In genomic region chr3:182730675-182731042, GRCh38 we compare ENCODE assay signal across 13 cellular contexts.
DNase-seq lines count a peak whose midpoint lies in the region; ATAC-seq and TF ChIP-seq lines count a peak whose summit lies in the region.
"Had no signal": no experiment of that assay in that cellular context is flagged by ENCODE, and none has a peak within 500 bp of the region (broad histone marks: within the 10 kb centered on the region; RNA-seq: fewer than 3 reads in every experiment).

No MANE protein-coding gene starts in this region.

- CTCF ChIA-PET in CD4-positive, alpha-beta memory T cell (lab: Charles Lee; ENCODE audit: partially characterized antibody) = no interaction called here

- POLR2A ChIA-PET in CD4-positive, alpha-beta memory T cell (lab: Charles Lee; ENCODE audit: partially characterized antibody) = no interaction called here

- H3K4me1 ChIP-seq in left lung = no peaks in the 10 kb centered on the region
- H3K4me1 ChIP-seq in CD4-positive, alpha-beta memory T cell (ENCODE audit: insufficient read depth, low read length) = no peaks in the 10 kb centered on the region

- no peak overlapping the region for H3K4me3 Mint-ChIP-seq in CD4-positive, alpha-beta memory T cell

- peaks cover 0 to 3% of the 10 kb centered on the region in 2 donors for H3K27me3 ChIP-seq in left lung
- H3K27me3 ChIP-seq in CD4-positive, alpha-beta memory T cell (ENCODE audit: insufficient read depth, low read length) = no peaks in the 10 kb centered on the region
- H3K27me3 ChIP-seq: dorsolateral prefrontal cortex had no signal

- intact Hi-C loops in left lung (cut with DNase I) = no loop called here
- intact Hi-C loops in left cardiac atrium (cut with DNase I) = no loop called here
- intact Hi-C loops in CD4-positive, alpha-beta memory T cell (cut with micrococcal nuclease) = no loop called here

- no peak overlapping the region for H3K27ac Mint-ChIP-seq in CD4-positive, alpha-beta memory T cell

- H3K36me3 ChIP-seq in left lung = no peaks in the 10 kb centered on the region
- no peaks in the 10 kb centered on the region for H3K36me3 ChIP-seq in CD4-positive, alpha-beta memory T cell (ENCODE audit: insufficient read depth, low read length)

- no peak for DNase-seq in left lung
- DNase-seq in globus pallidus (ENCODE audit: low spot score) = no peak
- no peak for DNase-seq in left cardiac atrium
- no peak for DNase-seq in CD4-positive, alpha-beta memory T cell
- DNase-seq: dorsolateral prefrontal cortex, GDM1, kidney, NCI-H446, Right ventricle myocardium superior had no signal

- H3K9me3 Mint-ChIP-seq in CD4-positive, alpha-beta memory T cell = peaks cover 0 to 5% (median 0%) of the 10 kb centered on the region in 8 donors

- H3K27me3 Mint-ChIP-seq in CD4-positive, alpha-beta memory T cell = peaks cover 13 to 18% of the 10 kb centered on the region in 2 donors

- H3K9me3 ChIP-seq in left lung = no peaks in the 10 kb centered on the region
- H3K9me3 ChIP-seq in CD4-positive, alpha-beta memory T cell (ENCODE audit: control insufficient read depth in 1 of 2, low read length in 2 of 2) = no peaks in the 10 kb centered on the region

- H3K4me1 Mint-ChIP-seq in CD4-positive, alpha-beta memory T cell = peaks cover 0 to 2% (median 0%) of the 10 kb centered on the region in 4 donors

- no peak for TF ChIP-seq CTCF in left lung (IDR thresholded peaks at IDR 0.05)

- H3K4me3 ChIP-seq in left lung = no peak overlapping the region
- no peak overlapping the region for H3K4me3 ChIP-seq in CD4-positive, alpha-beta memory T cell (ENCODE audit: low read length in 2 of 2)
- H3K4me3 ChIP-seq: dorsolateral prefrontal cortex had no signal

- H3K36me3 Mint-ChIP-seq in CD4-positive, alpha-beta memory T cell = no peaks in the 10 kb centered on the region

- no peak overlapping the region for H3K27ac ChIP-seq in left lung
- H3K27ac ChIP-seq in CD4-positive, alpha-beta memory T cell (ENCODE audit: low read depth, low read length) = no peak overlapping the region
- H3K27ac ChIP-seq: dorsolateral prefrontal cortex had no signal

- ATAC-seq in GM18511 (IDR thresholded peaks at IDR 0.05; ENCODE audit: unreplicated experiment) = peak; percentile 13
- peak; percentile 9 for ATAC-seq in GM21576 (IDR thresholded peaks at IDR 0.05; ENCODE audit: unreplicated experiment)
- peak; percentile 19 for ATAC-seq in HG03280 (IDR thresholded peaks at IDR 0.05; ENCODE audit: unreplicated experiment)
- ATAC-seq in left lung = peak; percentile 67
- ATAC-seq in left cardiac atrium = no peak
- ATAC-seq in GM19328 (IDR thresholded peaks at IDR 0.05; ENCODE audit: unreplicated experiment) = no peak

Comparison
In these comparisons a context has a peak if more than half of its experiments do, and no peak if none do; other contexts are left out.
1. ATAC-seq: peak in GM18511 (single experiment), GM21576 (single experiment), HG03280 (single experiment) and left lung (single experiment); none in left cardiac atrium (0 of 2) and GM19328 (single experiment).